ENCODE assay signal across 8 cellular contexts in the genomic region with DNA sequence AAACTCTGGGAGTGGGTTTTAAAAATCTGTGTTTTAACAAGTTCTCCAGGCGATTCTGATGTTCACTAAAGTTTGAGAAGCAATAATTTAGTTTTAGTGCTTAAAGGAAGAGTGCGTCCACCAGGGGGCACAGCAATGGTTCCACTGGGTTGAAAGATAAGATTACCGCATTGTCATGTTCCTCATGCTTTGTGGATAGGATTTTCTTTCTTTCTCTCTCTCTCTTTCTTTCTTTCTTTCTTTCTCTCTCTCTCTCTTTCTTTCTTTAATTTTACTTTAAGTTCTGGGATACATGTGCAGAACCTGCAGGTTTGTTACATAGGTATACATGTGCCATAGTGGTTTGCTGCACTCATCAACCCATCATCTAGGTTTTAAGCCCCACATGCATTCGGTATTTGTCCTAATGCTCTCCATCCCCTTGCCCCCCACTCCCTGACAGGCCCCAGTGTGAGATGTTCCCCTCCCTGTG. TPM values are rescaled to one million over a fixed set of nuclear protein-coding genes. Genes with fewer than 3 reads are reported as not detected.
DNase-seq lines count a peak whose midpoint lies in the region; ATAC-seq and TF ChIP-seq lines count a peak whose summit lies in the region.
"Not testable (repeated sequence)": the region's sequence is repeated elsewhere in the genome, so short reads cannot be mapped to it uniquely, and the experiment has no call there.

No MANE protein-coding gene starts in this region.

- not testable (repeated sequence) for H3K27ac ChIP-seq in mesendoderm (ENCODE audit: low read depth, low read length)

- H3K79me2 ChIP-seq in mesendoderm (ENCODE audit: control insufficient read depth, insufficient read depth, low read length) = not testable (repeated sequence)

- not testable (repeated sequence) for H3K18ac ChIP-seq in mesendoderm (ENCODE audit: low read length)

- not testable (repeated sequence) for H4K8ac ChIP-seq in mesendoderm (ENCODE audit: low read depth, low read length)

- not testable (repeated sequence) for H3K56ac ChIP-seq in mesendoderm (ENCODE audit: low read length)

- not testable (repeated sequence) for H2BK15ac ChIP-seq in mesendoderm (replicated peaks; ENCODE audit: low read depth)

- H3K27me3 ChIP-seq in mesendoderm (ENCODE audit: insufficient read depth, low read length, poor library complexity) = not testable (repeated sequence)

- not testable (repeated sequence) for H3K4ac ChIP-seq in mesendoderm (ENCODE audit: low read depth, low read length)

- WGBS in mesendoderm (ENCODE audit: extremely low coverage, insufficient coverage, low lambda C conversion rate) = no CpG with 5 or more reads among the region's 4 CpGs

- not testable (repeated sequence) for H2AK5ac ChIP-seq in mesendoderm (ENCODE audit: low read length)

- H3K79me1 ChIP-seq in mesendoderm (ENCODE audit: low read length) = not testable (repeated sequence)

- ATAC-seq in GM21529 (IDR thresholded peaks at IDR 0.05; ENCODE audit: unreplicated experiment) = peak; percentile 94

- not testable (repeated sequence) for H3K36me3 ChIP-seq in mesendoderm (ENCODE audit: control insufficient read depth, insufficient read depth, low read length)

- not testable (repeated sequence) for H4K5ac ChIP-seq in mesendoderm (ENCODE audit: low read length)

- DNase-seq in CMK (ENCODE audit: low read depth) (peak; percentile 40), LoVo (ENCODE audit: low spot score) (peak; percentile 74), RPMI7951 (ENCODE audit: low read depth) (peak; percentile 77), epithelial cell of esophagus (ENCODE audit: low read depth) (peak; percentile 78), mesendoderm (peak; percentile 68)
- peak; percentile 75 for DNase-seq in activated T-cell treated with anti-CD3 and anti-CD28 coated beads, Interleukin-2, amount 50 U/mL, for 1 hour
- peak; percentile 36 to 69 for DNase-seq in stimulated activated CD8-positive, alpha-beta memory T cell treated with anti-CD3 and anti-CD28 coated beads, Interleukin-15, amount 100 ng/mL, for 4 hours (ENCODE audit: low read depth in 2 of 2)

- not testable (repeated sequence) for H2BK120ac ChIP-seq in mesendoderm (ENCODE audit: low read depth, low read length)

- TF ChIP-seq CTCF in epithelial cell of esophagus (IDR thresholded peaks at IDR 0.05; ENCODE audit: insufficient read depth, low read depth, low read length, missing control alignments) = peak; percentile 74

- not testable (repeated sequence) for H3K4me3 ChIP-seq in epithelial cell of esophagus (ENCODE audit: low read length); mesendoderm (ENCODE audit: low read length)

- H3K9ac ChIP-seq in mesendoderm (ENCODE audit: low read length) = not testable (repeated sequence)

- H2BK5ac ChIP-seq in mesendoderm (ENCODE audit: low read length) = not testable (repeated sequence)

- H3K23ac ChIP-seq in mesendoderm (ENCODE audit: low read length) = not testable (repeated sequence)

- not testable (repeated sequence) for H3K4me2 ChIP-seq in mesendoderm (ENCODE audit: low read length)

- not testable (repeated sequence) for H3K4me1 ChIP-seq in mesendoderm (ENCODE audit: control insufficient read depth, low read depth, low read length)

RNA-seq across cellular contexts. Expression of a gene that starts 33.0 kb away (rescaled TPM):
- 8.3 and 11.7 TPM in 2 replicates for total RNA-seq in RPMI7951 (2014; rRNA removed; shearing (Covaris generic))
- polyA plus RNA-seq in mesendoderm (2013, experiment 1 of 2) = 0.01 TPM
- polyA plus RNA-seq in mesendoderm (2013, experiment 2 of 2) = 0.04 TPM

RNA-seq across cellular contexts. Expression of a gene that starts 42.0 kb away (rescaled TPM):
- not detected in 2 replicates for total RNA-seq in RPMI7951 (2014; rRNA removed; shearing (Covaris generic))
- polyA plus RNA-seq in mesendoderm (2013, experiment 1 of 2) = not detected
- polyA plus RNA-seq in mesendoderm (2013, experiment 2 of 2) = not detected
